ENCODE assay signal across 10 cellular contexts in the genomic region with DNA sequence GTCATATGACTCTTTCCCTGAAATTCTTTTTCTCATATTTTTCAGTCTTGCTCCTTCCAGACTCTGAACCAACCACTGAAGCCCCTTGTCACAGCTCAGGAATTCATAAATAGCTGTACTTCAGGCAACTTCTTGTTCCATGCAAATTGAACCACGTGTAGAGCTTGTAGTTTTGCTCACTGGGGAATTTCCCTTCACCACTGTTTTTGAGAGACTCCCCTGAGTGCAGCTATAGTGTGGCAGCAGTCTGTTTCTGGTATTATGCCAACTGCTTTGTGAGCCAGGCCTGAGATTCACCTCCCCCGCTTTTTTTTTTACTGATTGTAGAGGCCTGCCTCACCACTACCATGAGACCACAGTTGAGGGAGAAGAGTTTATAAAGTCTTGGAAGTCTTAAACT.
DNase-seq lines count a peak whose midpoint lies in the region; ATAC-seq and TF ChIP-seq lines count a peak whose summit lies in the region.
"Had no signal": no experiment of that assay in that cellular context is flagged by ENCODE, and none has a peak within 500 bp of the region (broad histone marks: within the 10 kb centered on the region; RNA-seq: fewer than 3 reads in every experiment).

No MANE protein-coding gene starts in this region.

- no peak overlapping the region for H3K27ac Mint-ChIP-seq in type B pancreatic cell
- no peak overlapping the region for H3K27ac Mint-ChIP-seq in activated T-helper 1 cell treated with anti-CD3 and anti-CD28 coated beads, Interleukin-12 subunit alpha, Interleukin-12 subunit beta, Interleukin-2, Interleukin-4 antibody, amounts not matched to agents 30 ng/mL and 10 ng/mL and 1 ng/mL, durations not matched to agents 14 hours and 24 hours and 36 hours
- H3K27ac Mint-ChIP-seq: activated naive CD8-positive, alpha-beta T cell had no signal

- intact Hi-C loops in activated T-helper 1 cell treated with anti-CD3 and anti-CD28 coated beads, Interleukin-12 subunit alpha, Interleukin-12 subunit beta, Interleukin-2, Interleukin-4 antibody, amounts not matched to agents 30 ng/mL and 10 ng/mL and 1 ng/mL, durations not matched to agents 14 hours and 24 hours and 36 hours (cut with micrococcal nuclease) = no loop called here

- no peaks in the 10 kb centered on the region for H3K36me3 Mint-ChIP-seq in type B pancreatic cell
- no peaks in the 10 kb centered on the region for H3K36me3 Mint-ChIP-seq in activated T-helper 1 cell treated with anti-CD3 and anti-CD28 coated beads, Interleukin-12 subunit alpha, Interleukin-12 subunit beta, Interleukin-2, Interleukin-4 antibody, amounts not matched to agents 30 ng/mL and 10 ng/mL and 1 ng/mL, durations not matched to agents 14 hours and 24 hours and 36 hours (ENCODE audit: low read depth)
- H3K36me3 Mint-ChIP-seq: activated naive CD8-positive, alpha-beta T cell had no signal

- ATAC-seq in HG02870 (IDR thresholded peaks at IDR 0.05; ENCODE audit: unreplicated experiment) = peak; percentile 99

- no peak overlapping the region for H3K4me3 Mint-ChIP-seq in type B pancreatic cell
- H3K4me3 Mint-ChIP-seq in activated T-helper 1 cell treated with anti-CD3 and anti-CD28 coated beads, Interleukin-12 subunit alpha, Interleukin-12 subunit beta, Interleukin-2, Interleukin-4 antibody, amounts not matched to agents 30 ng/mL and 10 ng/mL and 1 ng/mL, durations not matched to agents 14 hours and 24 hours and 36 hours = no peak overlapping the region
- H3K4me3 Mint-ChIP-seq: activated naive CD8-positive, alpha-beta T cell had no signal

- peaks cover 21% of the 10 kb centered on the region for H3K4me1 Mint-ChIP-seq in type B pancreatic cell (ENCODE audit: unreplicated experiment)
- H3K4me1 Mint-ChIP-seq in activated T-helper 1 cell treated with anti-CD3 and anti-CD28 coated beads, Interleukin-12 subunit alpha, Interleukin-12 subunit beta, Interleukin-2, Interleukin-4 antibody, amounts not matched to agents 30 ng/mL and 10 ng/mL and 1 ng/mL, durations not matched to agents 14 hours and 24 hours and 36 hours (ENCODE audit: low read depth) = no peaks in the 10 kb centered on the region

- H3K9me3 Mint-ChIP-seq in type B pancreatic cell = no peaks in the 10 kb centered on the region
- no peaks in the 10 kb centered on the region for H3K9me3 Mint-ChIP-seq in activated T-helper 1 cell treated with anti-CD3 and anti-CD28 coated beads, Interleukin-12 subunit alpha, Interleukin-12 subunit beta, Interleukin-2, Interleukin-4 antibody, amounts not matched to agents 30 ng/mL and 10 ng/mL and 1 ng/mL, durations not matched to agents 14 hours and 24 hours and 36 hours

- TF ChIP-seq CTCF in type B pancreatic cell (conservative IDR thresholded peaks at IDR 0.05) = no peak

- peaks cover 4% of the 10 kb centered on the region for H3K27me3 Mint-ChIP-seq in type B pancreatic cell
- peaks cover 1% of the 10 kb centered on the region for H3K27me3 Mint-ChIP-seq in activated T-helper 1 cell treated with anti-CD3 and anti-CD28 coated beads, Interleukin-12 subunit alpha, Interleukin-12 subunit beta, Interleukin-2, Interleukin-4 antibody, amounts not matched to agents 30 ng/mL and 10 ng/mL and 1 ng/mL, durations not matched to agents 14 hours and 24 hours and 36 hours (ENCODE audit: insufficient read depth)
- H3K27me3 Mint-ChIP-seq: activated naive CD8-positive, alpha-beta T cell had no signal

- DNase-seq in NCI-H146 (lab: John Stamatoyannopoulos, UW) (peak; percentile 6), NCI-H146 treated with DMSO at 0.1 percent for 48 hours (lab: John Stamatoyannopoulos, UW; ENCODE audit: unreplicated experiment) (no peak), NCI-H69 (lab: John Stamatoyannopoulos, UW) (peak; percentile 82), stromal cell of bone marrow (ENCODE audit: low read depth) (peak; percentile 33), type B pancreatic cell (ENCODE audit: extremely low spot score, unreplicated experiment) (no peak)
- no peak for DNase-seq in stimulated activated CD8-positive, alpha-beta memory T cell treated with anti-CD3 and anti-CD28 coated beads, Interleukin-4, amount 100 ng/mL, for 48 hours
- no peak for DNase-seq in activated T-helper 1 cell treated with anti-CD3 and anti-CD28 coated beads, Interleukin-12 subunit alpha, Interleukin-12 subunit beta, Interleukin-2, Interleukin-4 antibody, amounts not matched to agents 30 ng/mL and 10 ng/mL and 1 ng/mL, durations not matched to agents 14 hours and 24 hours and 36 hours (ENCODE audit: low spot score)
- DNase-seq: NCI-H2107 had no signal

Comparison
In these comparisons a context has a peak if more than half of its experiments do, and no peak if none do; other contexts are left out.
1. DNase-seq: peak in NCI-H146 (single experiment), NCI-H69 (single experiment) and stromal cell of bone marrow (single experiment); none in NCI-H146 treated with DMSO at 0.1 percent for 48 hours (single experiment), type B pancreatic cell (single experiment), stimulated activated CD8-positive, alpha-beta memory T cell treated with anti-CD3 and anti-CD28 coated beads, Interleukin-4, amount 100 ng/mL, for 48 hours (single experiment) and activated T-helper 1 cell treated with anti-CD3 and anti-CD28 coated beads, Interleukin-12 subunit alpha, Interleukin-12 subunit beta, Interleukin-2, Interleukin-4 antibody, amounts not matched to agents 30 ng/mL and 10 ng/mL and 1 ng/mL, durations not matched to agents 14 hours and 24 hours and 36 hours (single experiment).